Comparison of ENCODE assay signal across 5 cellular contexts in genomic region chr20:26171875-26172274, GRCh38.
A peak's percentile ranks its signal among the peaks of the same experiment; 100 is the strongest.
DNase-seq lines count a peak whose midpoint lies in the region; ATAC-seq and TF ChIP-seq lines count a peak whose summit lies in the region.
"Not testable (repeated sequence)": the region's sequence is repeated elsewhere in the genome, so short reads cannot be mapped to it uniquely, and the experiment has no call there.

No MANE protein-coding gene starts in this region.

- H3K4me1 ChIP-seq in GM23338 (ENCODE audit: insufficient read depth); HEK293 (ENCODE audit: control insufficient read depth, insufficient read depth, low read length); SK-N-SH (ENCODE audit: control insufficient read depth in 1 of 2, insufficient read depth in 2 of 2, low read depth in 1 of 2, low read length in 1 of 2): not testable (repeated sequence)

- POLR2A ChIA-PET in HEK293 (lab: Yijun Ruan, JAX); SK-N-SH (lab: Yijun Ruan, JAX): not testable (repeated sequence)

- not testable (repeated sequence) for H3K9me3 ChIP-seq in HEK293 (ENCODE audit: control insufficient read depth, insufficient read depth, low read depth, low read length); SK-N-SH

- H2AFZ ChIP-seq in GM23338: peak overlapping the region; percentile 63; the same call in 1 of the 2 replicates
- peak overlapping the region; percentile 30; the same call in 1 of the 2 replicates for H2AFZ ChIP-seq in SK-N-SH (ENCODE audit: low read depth)

- H3K4me3 Mint-ChIP-seq in GM23338: not testable (repeated sequence)

- not testable (repeated sequence) for H3K27me3 Mint-ChIP-seq in GM23338 (ENCODE audit: insufficient read depth, low read depth, poor library complexity)

- H3K4me2 ChIP-seq in GM23338, SK-N-SH: not testable (repeated sequence)

- CTCF ChIA-PET in HEK293 (lab: Yijun Ruan, JAX); SK-N-SH (lab: Yijun Ruan, JAX): not testable (repeated sequence)

- not testable (repeated sequence) for H3K36me3 Mint-ChIP-seq in GM23338 (ENCODE audit: low read depth)

- not testable (repeated sequence) for H3K9me3 Mint-ChIP-seq in GM23338

- not testable (repeated sequence) for H3K9me2 ChIP-seq in GM23338 (ENCODE audit: insufficient read depth); SK-N-SH

- TF ChIP-seq CTCF in GM23338 (conservative IDR thresholded peaks at IDR 0.05; ENCODE audit: low read depth in 2 of 2); HEK293 (tag by site-specific recombination; IDR thresholded peaks at IDR 0.05); SK-N-SH (IDR thresholded peaks at IDR 0.05): not testable (repeated sequence)

- not testable (repeated sequence) for H4K20me1 ChIP-seq in GM23338 (replicated peaks; ENCODE audit: insufficient read depth); SK-N-SH (ENCODE audit: insufficient read depth)

- not testable (repeated sequence) for H3K27ac ChIP-seq in GM23338 (ENCODE audit: low read depth); HEK293 (ENCODE audit: extremely low read depth, low read depth, low read length); SK-N-SH (ENCODE audit: low read depth in 2 of 2, low read length in 1 of 2)

- not testable (repeated sequence) for TF ChIP-seq EP300 in SK-N-SH (IDR thresholded peaks at IDR 0.05; ENCODE audit: borderline replicate concordance in 1 of 2, low read depth in 1 of 2, low read length in 1 of 2)

- not testable (repeated sequence) for H3K27ac Mint-ChIP-seq in GM23338

- not testable (repeated sequence) for TF ChIP-seq RAD21 in SK-N-SH (IDR thresholded peaks at IDR 0.05; ENCODE audit: low read length)

- not testable (repeated sequence) for H3K4me3 ChIP-seq in GM23338; HEK293 (ENCODE audit: low read depth, low read length); SK-N-SH (ENCODE audit: low read depth in 2 of 2, low read length in 1 of 2)

- ATAC-seq in GM23338: not testable (repeated sequence)

- not testable (repeated sequence) for H3K79me2 ChIP-seq in GM23338 (replicated peaks; ENCODE audit: insufficient read depth); SK-N-SH (ENCODE audit: insufficient read depth)

- not testable (repeated sequence) for H3F3A ChIP-seq in GM23338 (replicated peaks; ENCODE audit: low read depth)
- H3F3A ChIP-seq in SK-N-SH (replicated peaks; ENCODE audit: insufficient read depth): peaks cover 18% of the 10 kb centered on the region

- H3K36me3 ChIP-seq in GM23338 (ENCODE audit: insufficient read depth); HEK293 (ENCODE audit: control insufficient read depth in 2 of 2, insufficient read depth in 1 of 2, low read length in 2 of 2); SK-N-SH (replicated peaks in 1 of 2; ENCODE audit: control insufficient read depth in 1 of 2, insufficient read depth in 2 of 2, low read length in 1 of 2): not testable (repeated sequence)

- H3K9ac ChIP-seq in SK-N-SH: not testable (repeated sequence)

- DNase-seq in GM23338 (ENCODE audit: low spot score); SK-N-SH: not testable (repeated sequence)
- DNase-seq in left kidney (ENCODE audit: low read depth, low spot score) (peak; percentile 3), putamen (ENCODE audit: low spot score) (peak; percentile 4)

- not testable (repeated sequence) for H3K4me1 Mint-ChIP-seq in GM23338

- not testable (repeated sequence) for H3K27me3 ChIP-seq in GM23338 (ENCODE audit: insufficient read depth); SK-N-SH (ENCODE audit: insufficient read depth)

TF ChIP-seq in HEK293, 187 proteins besides CTCF, POLR2A, EP300 and RAD21:
- TF ChIP-seq GLIS1 (tag by site-specific recombination; IDR thresholded peaks at IDR 0.05): peak; percentile 74
